In genomic region chr13:20127563-20128458, GRCh38 we compare ENCODE assay signal across 8 cellular contexts. TPM values are rescaled to one million over a fixed set of nuclear protein-coding genes. Genes with fewer than 3 reads are reported as not detected.
DNase-seq lines count a peak whose midpoint lies in the region; ATAC-seq and TF ChIP-seq lines count a peak whose summit lies in the region.

No MANE protein-coding gene starts in this region.

- peak; percentile 75 to 80 (median 78) for DNase-seq in body of pancreas
- DNase-seq in cortex of kidney (lab: John Stamatoyannopoulos, UW): no peak

- intact Hi-C loops in body of pancreas (cut with DNase I): no loop called here

- H3K27ac ChIP-seq in ACC112 (ENCODE audit: low read depth, low read length): peak overlapping the region; percentile 23; the same call in 1 of the 2 replicates
- H3K27ac ChIP-seq in body of pancreas: peak overlapping the region; percentile 86 to 95 (median 90)
- peak overlapping the region; percentile 92 for H3K27ac ChIP-seq in rectal smooth muscle tissue (ENCODE audit: low read depth, low read length)

- H3K4me1 ChIP-seq in ACC112 (ENCODE audit: control insufficient read depth, insufficient read depth, low read length, unreplicated experiment) (peaks cover 22% of the 10 kb centered on the region), body of pancreas (peaks cover 13% of the 10 kb centered on the region), rectal smooth muscle tissue (ENCODE audit: control insufficient read depth, insufficient read depth, low read length) (peaks cover 6% of the 10 kb centered on the region)

- 0 to 1% methylated on average over 11 to 73 of the region's 82 CpGs for WGBS in body of pancreas, 2 donors

- H3K27me3 ChIP-seq in ACC112 (ENCODE audit: insufficient read depth, low read length): peaks cover 5% of the 10 kb centered on the region
- H3K27me3 ChIP-seq in body of pancreas: no peaks in the 10 kb centered on the region
- H3K27me3 ChIP-seq in rectal smooth muscle tissue (ENCODE audit: control insufficient read depth, insufficient read depth, low read length): peaks cover 6% of the 10 kb centered on the region

- peak; percentile 39 for ATAC-seq in GM18873 (IDR thresholded peaks at IDR 0.05; ENCODE audit: low FRiP score, unreplicated experiment)
- ATAC-seq in HG03196 (IDR thresholded peaks at IDR 0.05; ENCODE audit: unreplicated experiment): peak; percentile 67
- peak; percentile 87 for ATAC-seq in SK-N-SH treated with all-trans-retinoic acid at 6 μM for 48 hours
- peak; percentile 86 for ATAC-seq in body of pancreas

- H2AFZ ChIP-seq in ACC112 (ENCODE audit: low read length, unreplicated experiment): peak overlapping the region; percentile 47

- peak in 6 of 7 experiments; percentile 27 to 59 (median 44) for TF ChIP-seq CTCF in body of pancreas (IDR thresholded peaks at IDR 0.05)

- peak overlapping the region; percentile 75 for H3K4me3 ChIP-seq in ACC112 (ENCODE audit: low read depth, low read length)
- H3K4me3 ChIP-seq in body of pancreas: peak overlapping the region; percentile 32 to 48
- peak overlapping the region; percentile 52 for H3K4me3 ChIP-seq in iPS-11a (ENCODE audit: low read depth, low read length)
- peak overlapping the region; percentile 82 for H3K4me3 ChIP-seq in rectal smooth muscle tissue (ENCODE audit: low read length)

- H3K36me3 ChIP-seq in ACC112 (ENCODE audit: insufficient read depth, low read length): no peaks in the 10 kb centered on the region
- no peaks in the 10 kb centered on the region for H3K36me3 ChIP-seq in body of pancreas (replicated peaks in 1 of 2; ENCODE audit: insufficient read depth in 1 of 2, low read depth in 2 of 2)
- H3K36me3 ChIP-seq in rectal smooth muscle tissue (ENCODE audit: control insufficient read depth, insufficient read depth, low read length): no peaks in the 10 kb centered on the region

- TF ChIP-seq POLR2A in body of pancreas (IDR thresholded peaks at IDR 0.05): peak; percentile 77 to 90 (median 87)

- no peaks in the 10 kb centered on the region for H3K9me3 ChIP-seq in body of pancreas

- H3K9ac ChIP-seq in rectal smooth muscle tissue (ENCODE audit: low read length): peak overlapping the region; percentile 75

- H3K79me2 ChIP-seq in ACC112 (ENCODE audit: control insufficient read depth, insufficient read depth, low read length, unreplicated experiment): no peaks in the 10 kb centered on the region

TF ChIP-seq in SK-N-SH treated with all-trans-retinoic acid at 6 μM for 48 hours, 23 proteins besides CTCF, POLR2A, EP300 and RAD21:
- no peak for TF ChIP-seq ARNTL (CRISPR knock-in tag; IDR thresholded peaks at IDR 0.05; ENCODE audit: borderline replicate concordance, low read depth)
- no peak for TF ChIP-seq RARB (CRISPR knock-in tag; IDR thresholded peaks at IDR 0.05)
- TF ChIP-seq CSRNP3 (CRISPR knock-in tag; IDR thresholded peaks at IDR 0.05): no peak
- TF ChIP-seq ZC3H10 (CRISPR knock-in tag; IDR thresholded peaks at IDR 0.05): no peak
- no peak for TF ChIP-seq ZFP30 (CRISPR knock-in tag; IDR thresholded peaks at IDR 0.05)
- no peak for TF ChIP-seq BACH2 (CRISPR knock-in tag; IDR thresholded peaks at IDR 0.05; ENCODE audit: borderline replicate concordance)
- TF ChIP-seq ZFP3 (CRISPR knock-in tag; IDR thresholded peaks at IDR 0.05): no peak
- TF ChIP-seq PATZ1 (CRISPR knock-in tag; IDR thresholded peaks at IDR 0.05; ENCODE audit: borderline replicate concordance): no peak
- TF ChIP-seq GLIS3 (CRISPR knock-in tag; IDR thresholded peaks at IDR 0.05): no peak
- TF ChIP-seq TCF4 (CRISPR knock-in tag; IDR thresholded peaks at IDR 0.05; ENCODE audit: borderline replicate concordance): no peak
- TF ChIP-seq ZNF70 (CRISPR knock-in tag; IDR thresholded peaks at IDR 0.05): no peak
- no peak for TF ChIP-seq CREB5 (CRISPR knock-in tag; IDR thresholded peaks at IDR 0.05; ENCODE audit: low read depth)
- TF ChIP-seq TSHZ2 (CRISPR knock-in tag; IDR thresholded peaks at IDR 0.05): no peak

RNA-seq across cellular contexts. Expression of gene GJA3, which starts 33.0 kb away (rescaled TPM):
- not detected for total RNA-seq in body of pancreas

Comparison
In these comparisons a context has a peak if more than half of its experiments do, and no peak if none do; other contexts are left out.
1. H3K27ac ChIP-seq: peak in every context shown above with its lines; median percentile 92 in rectal smooth muscle tissue; 90 in body of pancreas; 23 in ACC112.